In genomic region chr12:62919827-62920226, GRCh38 we compare ENCODE assay signal across 9 cellular contexts.
DNase-seq lines count a peak whose midpoint lies in the region; ATAC-seq and TF ChIP-seq lines count a peak whose summit lies in the region.
"Had no signal": no experiment of that assay in that cellular context is flagged by ENCODE, and none has a peak within 500 bp of the region (broad histone marks: within the 10 kb centered on the region; RNA-seq: fewer than 3 reads in every experiment).

No MANE protein-coding gene starts in this region.

- H2AFZ ChIP-seq in KMS-11 (ENCODE audit: low read depth) = no peak overlapping the region

- no peaks in the 10 kb centered on the region for H3K27me3 ChIP-seq in KMS-11 (ENCODE audit: insufficient read depth, low read depth)

- H3K4me2 ChIP-seq in KMS-11 = peak overlapping the region; percentile 55

- H3K27ac ChIP-seq in KMS-11 = peak overlapping the region; percentile 33; the same call in 1 of the 2 replicates

- peak; percentile 73 for DNase-seq in NCI-H748 treated with DMSO at 0.1 percent for 48 hours (lab: John Stamatoyannopoulos, UW)
- DNase-seq in fibroblast of peridontal ligament (ENCODE audit: extremely low read depth) = peak; percentile 89
- peak; percentile 89 for DNase-seq in superior temporal gyrus (ENCODE audit: extremely low spot score)
- DNase-seq: activated CD4-positive, CD25-positive, alpha-beta regulatory T cell treated with anti-CD3 and anti-CD28 coated beads, Interleukin-2, amount 50 U/mL, for 72 hours; effector CD4-positive, alpha-beta T cell had no signal

- H3K4me3 ChIP-seq in KMS-11 (IDR thresholded peaks at IDR 0.05; ENCODE audit: insufficient read depth, low read depth, low read length) = no peak overlapping the region

- TF ChIP-seq CTCF in KMS-11 (conservative IDR thresholded peaks at IDR 0.05; ENCODE audit: low read depth, low read length) = no peak

- H4K20me1 ChIP-seq in KMS-11 (ENCODE audit: insufficient read depth) = no peaks in the 10 kb centered on the region

- H3K4me1 ChIP-seq in KMS-11 (ENCODE audit: low read depth, poor library complexity, severe bottlenecking) = peaks cover 52% of the 10 kb centered on the region

- no peaks in the 10 kb centered on the region for H3K36me3 ChIP-seq in KMS-11 (ENCODE audit: insufficient read depth)

- ATAC-seq in GM19328 (IDR thresholded peaks at IDR 0.05; ENCODE audit: unreplicated experiment) (no peak), HG02623 (IDR thresholded peaks at IDR 0.05; ENCODE audit: unreplicated experiment) (no peak), HG02973 (IDR thresholded peaks at IDR 0.05; ENCODE audit: unreplicated experiment) (no peak)

- H3K79me2 ChIP-seq in KMS-11 (ENCODE audit: insufficient read depth, low read depth) = no peaks in the 10 kb centered on the region

- H3K9ac ChIP-seq in KMS-11 = no peak overlapping the region
